8 cellular contexts compared by ENCODE assay signal in genomic region chr10:103367782-103368518, GRCh38. TPM values are rescaled to one million over a fixed set of nuclear protein-coding genes. Genes with fewer than 3 reads are reported as not detected.
DNase-seq lines count a peak whose midpoint lies in the region; ATAC-seq, FAIRE-seq and TF ChIP-seq lines count a peak whose summit lies in the region.

TSS of gene TAF5 (plus strand) at chr10:103367976. CDS start at chr10:103367990, 14 bp downstream.

- FAIRE-seq in GM12892 (lab: Jason Lieb, UNC) (peak; percentile 99), pancreas (lab: Jason Lieb, UNC) (peak; percentile 69)

- H3K4me3 Mint-ChIP-seq in activated naive CD8-positive, alpha-beta T cell treated with anti-CD3 and anti-CD28 coated beads, Interleukin-2, amount 50 U/mL, for 24 hours, result peak within 1 kb of the TSS; percentile 84

- H3K4me1 Mint-ChIP-seq in activated naive CD8-positive, alpha-beta T cell treated with anti-CD3 and anti-CD28 coated beads, Interleukin-2, amount 50 U/mL, for 24 hours, result peaks cover 23% of the 10 kb centered on the region

- H3K27me3 ChIP-seq in pancreas (no peaks in the 10 kb centered on the region), tibial artery (no peaks in the 10 kb centered on the region)

- H3K9me3 ChIP-seq in pancreas, result no peaks in the 10 kb centered on the region
- H3K9me3 ChIP-seq in tibial artery, result no peaks in the 10 kb centered on the region

- DNase-seq in GM12892 (ENCODE audit: insufficient read length), result peak; percentile 60
- peak; percentile 94 for DNase-seq in NCI-H1436 (lab: John Stamatoyannopoulos, UW)
- peak; percentile 96 for DNase-seq in SW480 (ENCODE audit: low spot score)
- peak; percentile 90 for DNase-seq in activated naive CD8-positive, alpha-beta T cell treated with anti-CD3 and anti-CD28 coated beads, Interleukin-2, amount 50 U/mL, for 24 hours
- DNase-seq in Right ventricle myocardium superior, result peak; percentile 93
- peak; percentile 90 to 95 (median 92) for DNase-seq in pancreas
- peak; percentile 89 to 94 for DNase-seq in tibial artery

- H3K36me3 Mint-ChIP-seq in activated naive CD8-positive, alpha-beta T cell treated with anti-CD3 and anti-CD28 coated beads, Interleukin-2, amount 50 U/mL, for 24 hours (ENCODE audit: low read depth), result peaks cover 3% of the 10 kb centered on the region

- H3K4me1 ChIP-seq in pancreas (peaks cover 2 to 9% (median 8%) of the 10 kb centered on the region in 3 donors), tibial artery (peaks cover 0 to 20% (median 15%) of the 10 kb centered on the region in 4 donors)

- intact Hi-C loops in Right ventricle myocardium superior (cut with DNase I) (no loop called here), pancreas (cut with DNase I) (no loop called here), tibial artery (cut with DNase I; ENCODE audit: low total_unique reads) (loop anchor here (2.0 to 10.0 kb wide), 2 partner anchors 27 to 653 kb away; partner anchors contain the start of genes ARL3 and SFXN2)

- H3K27ac ChIP-seq in pancreas, result peak within 1 kb of the TSS; percentile 65 to 86 (median 82)
- peak within 1 kb of the TSS; percentile 80 to 94 for H3K27ac ChIP-seq in tibial artery

- TF ChIP-seq POLR2A in GM12892 (IDR thresholded peaks at IDR 0.05; ENCODE audit: low read depth, low read length), result peak; percentile 84

- TF ChIP-seq CTCF in pancreas (IDR thresholded peaks at IDR 0.05) (no peak), tibial artery (IDR thresholded peaks at IDR 0.05) (peak in 1 of 2 experiments; percentile 19)

- H3K4me3 ChIP-seq in pancreas (peak within 1 kb of the TSS; percentile 95 to 100 (median 98)), tibial artery (peak within 1 kb of the TSS; percentile 68 to 98)

- no peaks in the 10 kb centered on the region for H3K36me3 ChIP-seq in pancreas
- no peaks in the 10 kb centered on the region for H3K36me3 ChIP-seq in tibial artery

- 0 to 1% methylated on average over 62 to 81 of the region's 81 CpGs for WGBS in pancreas, 2 donors

- H3K9me3 Mint-ChIP-seq in activated naive CD8-positive, alpha-beta T cell treated with anti-CD3 and anti-CD28 coated beads, Interleukin-2, amount 50 U/mL, for 24 hours, result no peaks in the 10 kb centered on the region

- peak; percentile 65 for ATAC-seq in HG02840 (IDR thresholded peaks at IDR 0.05; ENCODE audit: low FRiP score, unreplicated experiment)
- ATAC-seq in activated naive CD8-positive, alpha-beta T cell treated with anti-CD3 and anti-CD28 coated beads, Interleukin-2, amount 50 U/mL, for 24 hours, result peak; percentile 58
- peak; percentile 93 for ATAC-seq in Right ventricle myocardium superior (ENCODE audit: poor library complexity)
- ATAC-seq in pancreas, result peak; percentile 88 to 94 (median 92)

- H3K27me3 Mint-ChIP-seq in activated naive CD8-positive, alpha-beta T cell treated with anti-CD3 and anti-CD28 coated beads, Interleukin-2, amount 50 U/mL, for 24 hours, result no peaks in the 10 kb centered on the region

- peak within 1 kb of the TSS; percentile 88 for H3K27ac Mint-ChIP-seq in activated naive CD8-positive, alpha-beta T cell treated with anti-CD3 and anti-CD28 coated beads, Interleukin-2, amount 50 U/mL, for 24 hours

RNA-seq across cellular contexts. Expression of gene TAF5, which starts in this region (rescaled TPM):
- polyA plus RNA-seq in GM12892 (2012; ENCODE audit: missing spikeins), result 5.0 TPM
- total RNA-seq in Right ventricle myocardium superior (2.7 TPM), pancreas (1 to 10 TPM; 1.4 to 2.6 (median 1.9) TPM)
- 1 to 10 TPM; 1.3 to 1.9 TPM for polyA plus RNA-seq in pancreas

Comparison
In these comparisons a context has a peak if more than half of its experiments do, and no peak if none do; other contexts are left out.
1. Peak in every context shown above with its lines: DNase-seq, ATAC-seq, H3K4me3 ChIP-seq and H3K27ac ChIP-seq.